In genomic region chr2:237865623-237866041, GRCh38 we compare ENCODE assay signal across 9 cellular contexts. TPM values are rescaled to one million over a fixed set of nuclear protein-coding genes. Genes with fewer than 3 reads are reported as not detected.
DNase-seq lines count a peak whose midpoint lies in the region; ATAC-seq and TF ChIP-seq lines count a peak whose summit lies in the region.
"Had no signal": no experiment of that assay in that cellular context is flagged by ENCODE, and none has a peak within 500 bp of the region (broad histone marks: within the 10 kb centered on the region; RNA-seq: fewer than 3 reads in every experiment).

No MANE protein-coding gene starts in this region.

- peak; percentile 4 for ATAC-seq in left ventricle myocardium superior
- no peak for ATAC-seq in activated naive CD8-positive, alpha-beta T cell treated with anti-CD3 and anti-CD28 coated beads, Interleukin-2, amount 50 U/mL, for 24 hours

- no peaks in the 10 kb centered on the region for H3K9me3 ChIP-seq in transverse colon
- H3K9me3 ChIP-seq: BLaER1 treated with 17β-estradiol and CSF1 and Interleukin-3, amounts not matched to agents 10 nM and 100 nM had no signal

- peak; percentile 40 for DNase-seq in activated CD8-positive, alpha-beta memory T cell treated with anti-CD3 and anti-CD28 coated beads, Interleukin-2, amount 50 U/mL, for 48 hours
- DNase-seq in activated CD8-positive, alpha-beta memory T cell treated with anti-CD3 and anti-CD28 coated beads for 24 hours: no peak
- DNase-seq in SK-MEL-5 (ENCODE audit: low read depth, low spot score) (peak; percentile 26), left ventricle myocardium superior (peak; percentile 29), transverse colon (no peak), HT-29 (ENCODE audit: low spot score) (no peak), NCI-H2227 (lab: John Stamatoyannopoulos, UW; ENCODE audit: unreplicated experiment) (no peak)
- no peak for DNase-seq in activated naive CD8-positive, alpha-beta T cell treated with anti-CD3 and anti-CD28 coated beads, Interleukin-2, amount 50 U/mL, for 24 hours

- peak overlapping the region; percentile 71 to 94 (median 86) for H3K27ac ChIP-seq in transverse colon
- H3K27ac ChIP-seq: BLaER1 treated with 17β-estradiol and CSF1 and Interleukin-3, amounts not matched to agents 10 nM and 100 nM had no signal

- H3K4me3 Mint-ChIP-seq in activated naive CD8-positive, alpha-beta T cell treated with anti-CD3 and anti-CD28 coated beads, Interleukin-2, amount 50 U/mL, for 24 hours: no peak overlapping the region

- TF ChIP-seq CTCF in transverse colon (IDR thresholded peaks at IDR 0.05): no peak

- intact Hi-C loops in left ventricle myocardium superior (cut with micrococcal nuclease) (no loop called here), transverse colon (cut with DNase I; ENCODE audit: low total_unique reads) (no loop called here)

- WGBS in transverse colon (ENCODE audit: low coverage in 1 of 2), 2 donors: 85% methylated on average over 7 of the region's 7 CpGs; no CpG with 5 or more reads in 1 of the 2 donors

- peaks cover 8% of the 10 kb centered on the region for H3K27me3 ChIP-seq in transverse colon

- H3K4me1 Mint-ChIP-seq in activated naive CD8-positive, alpha-beta T cell treated with anti-CD3 and anti-CD28 coated beads, Interleukin-2, amount 50 U/mL, for 24 hours: peaks cover 11% of the 10 kb centered on the region

- peaks cover 38% of the 10 kb centered on the region for H3K27me3 Mint-ChIP-seq in activated naive CD8-positive, alpha-beta T cell treated with anti-CD3 and anti-CD28 coated beads, Interleukin-2, amount 50 U/mL, for 24 hours

- no peaks in the 10 kb centered on the region for H3K36me3 ChIP-seq in transverse colon
- H3K36me3 ChIP-seq: BLaER1 treated with 17β-estradiol and CSF1 and Interleukin-3, amounts not matched to agents 10 nM and 100 nM had no signal

- peaks cover 9 to 32% (median 28%) of the 10 kb centered on the region in 4 donors for H3K4me1 ChIP-seq in transverse colon

- no peaks in the 10 kb centered on the region for H3K9me3 Mint-ChIP-seq in activated naive CD8-positive, alpha-beta T cell treated with anti-CD3 and anti-CD28 coated beads, Interleukin-2, amount 50 U/mL, for 24 hours

- H3K36me3 Mint-ChIP-seq in activated naive CD8-positive, alpha-beta T cell treated with anti-CD3 and anti-CD28 coated beads, Interleukin-2, amount 50 U/mL, for 24 hours (ENCODE audit: low read depth): no peaks in the 10 kb centered on the region

- no peak for TF ChIP-seq EP300 in transverse colon (IDR thresholded peaks at IDR 0.05; ENCODE audit: low read depth)

- H3K27ac Mint-ChIP-seq in activated naive CD8-positive, alpha-beta T cell treated with anti-CD3 and anti-CD28 coated beads, Interleukin-2, amount 50 U/mL, for 24 hours: no peak overlapping the region

- H3K4me3 ChIP-seq in transverse colon: no peak overlapping the region
- H3K4me3 ChIP-seq: BLaER1 treated with 17β-estradiol and CSF1 and Interleukin-3, amounts not matched to agents 10 nM and 100 nM had no signal

- in situ Hi-C loops in SK-MEL-5 (cut with HindIII; ENCODE audit: low pct_unique_long_range_greater_than_20kb, low sequenced_read_pairs) (no loop called here), transverse colon (cut with MboI; ENCODE audit: low pct_ligation_motif_present in 1 of 4, low pct_unique_long_range_greater_than_20kb in 1 of 4, low sequenced_read_pairs in 3 of 4) (loop anchor here in 1 of 4 donors (25.0 kb wide), 1 partner anchor 397 kb away; no protein-coding TSS in a partner anchor)

- no peak for TF ChIP-seq POLR2A in transverse colon (IDR thresholded peaks at IDR 0.05)

RNA-seq across cellular contexts. Expression of gene RAMP1, which starts 6.2 kb away (rescaled TPM):
- total RNA-seq in SK-MEL-5 (2014; rRNA removed; shearing (Covaris generic)): 0.26 TPM in 1 of 2 replicates, not detected in the other
- polyA plus RNA-seq in SK-MEL-5 (2015; cell fraction: cytosol; rRNA removed): 0.32 TPM in 1 of 2 replicates, not detected in the other
- not detected in 2 replicates for polyA plus RNA-seq in SK-MEL-5 (2015; cell fraction: nucleus; rRNA removed)
- 151 TPM for total RNA-seq in left ventricle myocardium superior
- total RNA-seq in transverse colon: 100 to 1,000 TPM in 2 of 4 donors, 10 to 100 TPM in 2; 47.5 to 158 (median 95.7) TPM
- total RNA-seq in HT-29 (2014; rRNA removed; shearing (Covaris generic)): 36.5 and 56.0 TPM in 2 replicates

Comparison
In these comparisons a context has a peak if more than half of its experiments do, and no peak if none do; other contexts are left out.
1. DNase-seq: peak in activated CD8-positive, alpha-beta memory T cell treated with anti-CD3 and anti-CD28 coated beads, Interleukin-2, amount 50 U/mL, for 48 hours (single experiment), SK-MEL-5 (single experiment) and left ventricle myocardium superior (single experiment); none in activated CD8-positive, alpha-beta memory T cell treated with anti-CD3 and anti-CD28 coated beads for 24 hours (single experiment), transverse colon (single experiment), HT-29 (single experiment), activated naive CD8-positive, alpha-beta T cell treated with anti-CD3 and anti-CD28 coated beads, Interleukin-2, amount 50 U/mL, for 24 hours (single experiment) and NCI-H2227 (single experiment).
2. RNA of gene RAMP1, which starts 6.2 kb away (total RNA-seq): 151 TPM in left ventricle myocardium superior (single experiment), 47.5 to 158 TPM in transverse colon and 36.5 to 56.0 TPM in HT-29; 0.26 TPM in SK-MEL-5; every median in the first group is over 10 times any median in the second.